ENCODE assay signal across 15 cellular contexts in the genomic region with DNA sequence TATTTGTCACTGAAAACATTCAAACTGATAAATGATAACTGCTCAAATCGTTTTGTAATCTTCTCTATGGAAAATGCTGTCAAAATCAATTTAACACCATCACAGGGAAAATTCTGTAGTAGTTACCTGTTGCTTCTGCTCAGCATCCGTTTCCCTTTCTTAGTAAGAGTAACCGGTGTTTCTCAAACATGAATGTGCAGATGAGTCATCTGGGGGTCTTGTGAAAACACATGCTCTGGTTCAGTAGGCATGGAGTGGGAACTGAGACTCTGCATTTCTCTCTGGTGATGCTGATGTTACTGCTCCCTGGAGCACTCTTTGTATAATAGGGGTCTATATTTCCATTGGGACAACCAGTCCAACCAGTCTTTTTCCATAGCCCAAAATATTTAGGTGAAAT.
DNase-seq lines count a peak whose midpoint lies in the region; ATAC-seq and TF ChIP-seq lines count a peak whose summit lies in the region.
"Had no signal": no experiment of that assay in that cellular context is flagged by ENCODE, and none has a peak within 500 bp of the region (broad histone marks: within the 10 kb centered on the region; RNA-seq: fewer than 3 reads in every experiment).

No MANE protein-coding gene starts in this region.

- H3K4me3 Mint-ChIP-seq in CD8-positive, alpha-beta memory T cell, result no peak overlapping the region
- H3K4me3 Mint-ChIP-seq: activated T-cell treated with anti-CD3 and anti-CD28 coated beads, Interleukin-2, amount 50 U/mL, for 4 hours had no signal

- H3K4me1 ChIP-seq in OCI-LY3 (ENCODE audit: low read length), result peaks cover 32% of the 10 kb centered on the region
- no peaks in the 10 kb centered on the region for H3K4me1 ChIP-seq in CD8-positive, alpha-beta memory T cell (ENCODE audit: insufficient read depth, low read length)
- H3K4me1 ChIP-seq: gastroesophageal sphincter, thyroid gland had no signal

- H3K27ac ChIP-seq in OCI-LY3 (ENCODE audit: low read length), result no peak overlapping the region
- H3K27ac ChIP-seq in CD8-positive, alpha-beta memory T cell (ENCODE audit: low read depth, low read length), result no peak overlapping the region
- H3K27ac ChIP-seq: gastroesophageal sphincter, thyroid gland had no signal

- no peak overlapping the region for H2AFZ ChIP-seq in OCI-LY3 (ENCODE audit: low read depth, low read length)

- peak overlapping the region; percentile 55 for H3K4me2 ChIP-seq in OCI-LY3 (ENCODE audit: low read length)

- peaks cover 80% of the 10 kb centered on the region for H3K27me3 ChIP-seq in OCI-LY3 (ENCODE audit: low read depth, low read length)
- H3K27me3 ChIP-seq in CD8-positive, alpha-beta memory T cell (ENCODE audit: insufficient read depth, low read length, poor library complexity, severe bottlenecking), result no peaks in the 10 kb centered on the region
- H3K27me3 ChIP-seq: gastroesophageal sphincter, thyroid gland had no signal

- peaks cover 0 to 2% (median 0%) of the 10 kb centered on the region in 5 donors for H3K9me3 Mint-ChIP-seq in CD8-positive, alpha-beta memory T cell
- H3K9me3 Mint-ChIP-seq: neural crest cell had no signal

- H3K9ac ChIP-seq in OCI-LY3 (ENCODE audit: low read length), result no peak overlapping the region

- no peaks in the 10 kb centered on the region for H3K79me2 ChIP-seq in OCI-LY3 (ENCODE audit: low read length)

- ATAC-seq in GM18517 (IDR thresholded peaks at IDR 0.05; ENCODE audit: unreplicated experiment), result peak; percentile 70
- peak; percentile 74 for ATAC-seq in GM21423 (IDR thresholded peaks at IDR 0.05; ENCODE audit: unreplicated experiment)
- peak; percentile 74 for ATAC-seq in HG02973 (IDR thresholded peaks at IDR 0.05; ENCODE audit: unreplicated experiment)
- ATAC-seq in GM18873 (IDR thresholded peaks at IDR 0.05; ENCODE audit: low FRiP score, unreplicated experiment), result no peak
- ATAC-seq: activated T-cell treated with anti-CD3 and anti-CD28 coated beads, Interleukin-2, amount 50 U/mL, for 4 hours; gastroesophageal sphincter had no signal

- H3K27me3 Mint-ChIP-seq in CD8-positive, alpha-beta memory T cell, result no peaks in the 10 kb centered on the region

- H3K27ac Mint-ChIP-seq in CD8-positive, alpha-beta memory T cell, result no peak overlapping the region

- DNase-seq in DMS114 treated with DMSO at 0.1 percent for 48 hours (lab: John Stamatoyannopoulos, UW; ENCODE audit: unreplicated experiment) (no peak), Kasumi-1 (lab: John Stamatoyannopoulos, UW) (no peak)
- DNase-seq in CD8-positive, alpha-beta memory T cell, result no peak
- DNase-seq: activated CD4-positive, alpha-beta T cell treated with anti-CD3 and anti-CD28 coated beads, Interleukin-2, amount 50 U/mL, for 1 hour; activated T-cell treated with anti-CD3 and anti-CD28 coated beads, Interleukin-2, amount 50 U/mL, for 4 hours; IMR-90; NCI-H2171 treated with DMSO at 0.1 percent for 48 hours; thyroid gland had no signal

- peaks cover 25% of the 10 kb centered on the region for H3K9me3 ChIP-seq in OCI-LY3 (ENCODE audit: insufficient read depth, low read length)
- H3K9me3 ChIP-seq in CD8-positive, alpha-beta memory T cell (ENCODE audit: low read length), result no peaks in the 10 kb centered on the region
- H3K9me3 ChIP-seq: thyroid gland had no signal

- peak overlapping the region; percentile 28; the same call in 1 of the 2 replicates for H3K4me3 ChIP-seq in OCI-LY3 (ENCODE audit: low read length)
- H3K4me3 ChIP-seq in CD8-positive, alpha-beta memory T cell (ENCODE audit: low read length), result no peak overlapping the region
- H3K4me3 ChIP-seq: gastroesophageal sphincter, thyroid gland had no signal

- no peaks in the 10 kb centered on the region for H3K4me1 Mint-ChIP-seq in CD8-positive, alpha-beta memory T cell

- no peaks in the 10 kb centered on the region for H3K36me3 ChIP-seq in OCI-LY3 (replicated peaks; ENCODE audit: low read depth, low read length)
- H3K36me3 ChIP-seq in CD8-positive, alpha-beta memory T cell (ENCODE audit: insufficient read depth, low read length), result no peaks in the 10 kb centered on the region
- H3K36me3 ChIP-seq: gastroesophageal sphincter, thyroid gland had no signal

- H3K36me3 Mint-ChIP-seq in CD8-positive, alpha-beta memory T cell, result no peaks in the 10 kb centered on the region

- no peak for TF ChIP-seq CTCF in OCI-LY3 (IDR thresholded peaks at IDR 0.05; ENCODE audit: low read depth, low read length)

- POLR2A ChIA-PET in CD8-positive, alpha-beta memory T cell (lab: Charles Lee), result no interaction called here

- CTCF ChIA-PET in CD8-positive, alpha-beta memory T cell (lab: Charles Lee), result no interaction called here

- H4K20me1 ChIP-seq in OCI-LY3 (ENCODE audit: insufficient read depth, low read length), result peaks cover 11% of the 10 kb centered on the region; the same call in 1 of the 2 replicates
